ENCODE assay signal across 19 cellular contexts in the genomic region with DNA sequence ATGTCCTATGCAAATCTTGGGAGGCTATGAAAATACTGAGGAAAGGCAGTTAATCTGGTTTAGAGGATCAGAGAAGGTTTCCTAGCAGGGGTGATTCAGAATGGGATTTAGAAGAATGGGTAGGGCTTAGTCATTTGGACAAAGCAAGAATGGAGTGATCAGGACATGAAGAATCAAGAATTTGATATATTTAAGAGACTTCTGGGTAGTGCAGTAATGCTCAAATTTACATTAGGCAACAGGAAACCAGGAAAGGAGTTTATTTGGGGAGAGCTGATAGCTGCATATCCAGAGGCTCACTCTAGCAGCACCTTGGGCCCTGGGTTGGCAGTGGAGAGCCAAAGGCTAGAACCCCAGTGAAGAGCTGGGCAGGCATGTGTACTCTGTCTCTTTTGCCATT.
DNase-seq lines count a peak whose midpoint lies in the region; TF ChIP-seq lines count a peak whose summit lies in the region.
"Had no signal": no experiment of that assay in that cellular context is flagged by ENCODE, and none has a peak within 500 bp of the region (broad histone marks: within the 10 kb centered on the region; RNA-seq: fewer than 3 reads in every experiment).

No MANE protein-coding gene starts in this region.

- peaks cover 39% of the 10 kb centered on the region for H3F3A ChIP-seq in GM23248 (ENCODE audit: insufficient read depth)
- H3F3A ChIP-seq in smooth muscle cell (ENCODE audit: low read depth): no peaks in the 10 kb centered on the region

- H3K79me2 ChIP-seq in GM23248 (ENCODE audit: insufficient read depth) (no peaks in the 10 kb centered on the region), fibroblast of lung (ENCODE audit: control insufficient read depth, insufficient read depth, low read length) (no peaks in the 10 kb centered on the region), smooth muscle cell (ENCODE audit: low read depth) (no peaks in the 10 kb centered on the region)

- H3K4me2 ChIP-seq in GM23248 (ENCODE audit: unreplicated experiment) (peak overlapping the region; percentile 83), fibroblast of lung (ENCODE audit: extremely low read depth, insufficient read depth, low read length) (peak overlapping the region; percentile 13), smooth muscle cell (peak overlapping the region; percentile 22)
- H3K4me2 ChIP-seq: BLaER1 had no signal

- H3K27me3 ChIP-seq in GM23248 (replicated peaks; ENCODE audit: insufficient read depth) (no peaks in the 10 kb centered on the region), fibroblast of lung (ENCODE audit: control insufficient read depth, insufficient read depth, low read length) (no peaks in the 10 kb centered on the region), smooth muscle cell (ENCODE audit: low read depth) (no peaks in the 10 kb centered on the region), endodermal cell (ENCODE audit: control insufficient read depth, insufficient read depth, low read length, poor library complexity, severe bottlenecking) (no peaks in the 10 kb centered on the region)
- H3K27me3 ChIP-seq: BLaER1 had no signal

- H3K4me1 Mint-ChIP-seq in endodermal cell (no peaks in the 10 kb centered on the region), osteocyte (ENCODE audit: unreplicated experiment) (no peaks in the 10 kb centered on the region)

- H3K9ac ChIP-seq in GM23248: peak overlapping the region; percentile 37
- H3K9ac ChIP-seq in fibroblast of lung (ENCODE audit: insufficient read depth, low read length): no peak overlapping the region
- no peak overlapping the region for H3K9ac ChIP-seq in smooth muscle cell (ENCODE audit: low read depth)
- no peak overlapping the region for H3K9ac ChIP-seq in endodermal cell (ENCODE audit: extremely low read depth, low read length, poor library complexity, severe bottlenecking)
- H3K9ac ChIP-seq: BLaER1 had no signal

- no peak overlapping the region for H3K4me3 Mint-ChIP-seq in endodermal cell
- H3K4me3 Mint-ChIP-seq in osteocyte (ENCODE audit: unreplicated experiment): no peak overlapping the region
- H3K4me3 Mint-ChIP-seq: stimulated activated naive CD8-positive, alpha-beta T cell treated with anti-CD3 and anti-CD28 coated beads, Interleukin-15, Interleukin-2, amounts not matched to agents 100 ng/mL and 50 ng/mL, for 24 hours; type B pancreatic cell had no signal

- H3K36me3 ChIP-seq in GM23248 (ENCODE audit: low read depth) (no peaks in the 10 kb centered on the region), fibroblast of lung (ENCODE audit: control insufficient read depth, insufficient read depth, low read length) (no peaks in the 10 kb centered on the region), smooth muscle cell (ENCODE audit: low read depth) (no peaks in the 10 kb centered on the region), endodermal cell (ENCODE audit: control insufficient read depth, insufficient read depth, low read length) (no peaks in the 10 kb centered on the region)
- H3K36me3 ChIP-seq: BLaER1 had no signal

- H3K9me3 ChIP-seq in GM23248 (ENCODE audit: low read depth) (no peaks in the 10 kb centered on the region), fibroblast of lung (ENCODE audit: control insufficient read depth, insufficient read depth, low read depth, low read length) (no peaks in the 10 kb centered on the region), smooth muscle cell (replicated peaks; ENCODE audit: low read depth) (no peaks in the 10 kb centered on the region), endodermal cell (ENCODE audit: control insufficient read depth, low read length) (no peaks in the 10 kb centered on the region)
- H3K9me3 ChIP-seq: BLaER1 had no signal

- no peak overlapping the region for H3K27ac Mint-ChIP-seq in endodermal cell
- no peak overlapping the region for H3K27ac Mint-ChIP-seq in osteocyte (ENCODE audit: unreplicated experiment)
- H3K27ac Mint-ChIP-seq: stimulated activated naive CD8-positive, alpha-beta T cell treated with anti-CD3 and anti-CD28 coated beads, Interleukin-15, Interleukin-2, amounts not matched to agents 100 ng/mL and 50 ng/mL, for 24 hours; type B pancreatic cell had no signal

- no peaks in the 10 kb centered on the region for H3K9me3 Mint-ChIP-seq in endodermal cell
- H3K9me3 Mint-ChIP-seq in osteocyte (ENCODE audit: unreplicated experiment): no peaks in the 10 kb centered on the region
- H3K9me3 Mint-ChIP-seq: stimulated activated naive CD8-positive, alpha-beta T cell treated with anti-CD3 and anti-CD28 coated beads, Interleukin-15, Interleukin-2, amounts not matched to agents 100 ng/mL and 50 ng/mL, for 24 hours; type B pancreatic cell had no signal

- peaks cover 10% of the 10 kb centered on the region for H3K27me3 Mint-ChIP-seq in endodermal cell (ENCODE audit: insufficient read depth)
- H3K27me3 Mint-ChIP-seq in osteocyte (ENCODE audit: unreplicated experiment): no peaks in the 10 kb centered on the region
- H3K27me3 Mint-ChIP-seq: stimulated activated naive CD8-positive, alpha-beta T cell treated with anti-CD3 and anti-CD28 coated beads, Interleukin-15, Interleukin-2, amounts not matched to agents 100 ng/mL and 50 ng/mL, for 24 hours had no signal

- in situ Hi-C loops in GM23248 (cut with MboI): no loop called here

- CTCF ChIA-PET in RWPE1 (lab: Yijun Ruan, JAX): interaction anchor here (0.7 to 1.1 kb wide), 2 partner anchors 9 to 82 kb away, joined by 3 read pairs; no protein-coding TSS in a partner anchor

- H3K4me1 ChIP-seq in GM23248 (ENCODE audit: insufficient read depth): peaks cover 36% of the 10 kb centered on the region
- peaks cover 10% of the 10 kb centered on the region for H3K4me1 ChIP-seq in fibroblast of lung (ENCODE audit: control insufficient read depth, extremely low read depth, insufficient read depth, low read length)
- H3K4me1 ChIP-seq in smooth muscle cell (ENCODE audit: low read depth): peaks cover 4% of the 10 kb centered on the region
- H3K4me1 ChIP-seq in endodermal cell (ENCODE audit: control insufficient read depth, insufficient read depth, low read length): no peaks in the 10 kb centered on the region
- H3K4me1 ChIP-seq: BLaER1 had no signal

- H2AFZ ChIP-seq in GM23248 (no peak overlapping the region), fibroblast of lung (ENCODE audit: low read length) (no peak overlapping the region), smooth muscle cell (ENCODE audit: low read depth) (no peak overlapping the region)

- H4K20me1 ChIP-seq in GM23248 (ENCODE audit: insufficient read depth) (no peaks in the 10 kb centered on the region), fibroblast of lung (ENCODE audit: control insufficient read depth, extremely low read depth, insufficient read depth, low read length) (no peaks in the 10 kb centered on the region), smooth muscle cell (ENCODE audit: low read depth) (no peaks in the 10 kb centered on the region)
- H4K20me1 ChIP-seq: BLaER1 had no signal

- DNase-seq in GM23248 (peak; percentile 88), RWPE1 (ENCODE audit: low spot score) (peak; percentile 36), fibroblast of lung (ENCODE audit: low read depth in 2 of 2) (peak; percentile 67 to 77), smooth muscle cell (lab: John Stamatoyannopoulos, UW; ENCODE audit: unreplicated experiment) (no peak), endodermal cell (no peak), osteocyte (ENCODE audit: extremely low spot score, unreplicated experiment) (no peak), NCI-H510A treated with DMSO at 0.1 percent for 48 hours (lab: John Stamatoyannopoulos, UW) (no peak)
- DNase-seq: activated CD4-positive, alpha-beta T cell treated with anti-CD3 and anti-CD28 coated beads, Interleukin-2, amount 50 U/mL, for 4 hours; activated gamma-delta T cell treated with Interleukin-2 at 50 U/mL for 16 hours; anterior cingulate cortex; effector CD8-positive, alpha-beta T cell; GOT3; hypothalamus; kidney; NCI-H1436; NCI-H2171 had no signal

- no peaks in the 10 kb centered on the region for H3K9me2 ChIP-seq in GM23248 (ENCODE audit: insufficient read depth)

- H3K4me3 ChIP-seq in GM23248 (no peak overlapping the region), fibroblast of lung (replicated peaks in 1 of 4; ENCODE audit: control extremely low read depth in 1 of 4, insufficient read depth in 1 of 4, low read depth in 3 of 4, low read length in 4 of 4) (no peak overlapping the region), smooth muscle cell (no peak overlapping the region), endodermal cell (ENCODE audit: low read length) (no peak overlapping the region)
- H3K4me3 ChIP-seq: BLaER1 had no signal

- H3K36me3 Mint-ChIP-seq in endodermal cell (ENCODE audit: low read depth) (no peaks in the 10 kb centered on the region), osteocyte (ENCODE audit: unreplicated experiment) (no peaks in the 10 kb centered on the region)
- H3K36me3 Mint-ChIP-seq: type B pancreatic cell had no signal

- POLR2A ChIA-PET in RWPE1 (lab: Yijun Ruan, JAX; ENCODE audit: low non-redundant PET): no interaction called here

- TF ChIP-seq CTCF in RWPE1 (conservative IDR thresholded peaks at IDR 0.05; ENCODE audit: low read depth) (no peak), fibroblast of lung (conservative IDR thresholded peaks at IDR 0.05 in 1 of 2, IDR thresholded peaks at IDR 0.05 in 1 of 2; ENCODE audit: low read depth in 1 of 2, low read length in 2 of 2) (no peak), smooth muscle cell (IDR thresholded peaks at IDR 0.05; ENCODE audit: borderline replicate concordance, insufficient read depth, poor library complexity, severe bottlenecking) (no peak), endodermal cell (conservative IDR thresholded peaks at IDR 0.05) (no peak), osteocyte (IDR thresholded peaks at IDR 0.05) (no peak)

- peak overlapping the region; percentile 75 for H3K27ac ChIP-seq in GM23248
- no peak overlapping the region for H3K27ac ChIP-seq in RWPE1
- peak overlapping the region; percentile 75 for H3K27ac ChIP-seq in fibroblast of lung (ENCODE audit: insufficient read depth, low read length)
- peak overlapping the region; percentile 66 for H3K27ac ChIP-seq in smooth muscle cell (ENCODE audit: low read depth)
- H3K27ac ChIP-seq in endodermal cell (ENCODE audit: low read depth, low read length): no peak overlapping the region
- H3K27ac ChIP-seq: BLaER1 had no signal

Comparison
In these comparisons a context has a peak if more than half of its experiments do, and no peak if none do; other contexts are left out.
1. DNase-seq: peak in GM23248 (single experiment), RWPE1 (single experiment) and fibroblast of lung (2 of 2); none in smooth muscle cell (single experiment), endodermal cell (single experiment), osteocyte (single experiment) and NCI-H510A treated with DMSO at 0.1 percent for 48 hours (single experiment).
2. H3K27ac ChIP-seq: peak in GM23248 (single experiment), fibroblast of lung (single experiment) and smooth muscle cell (single experiment); none in RWPE1 (single experiment) and endodermal cell (single experiment).
3. H3K4me2 ChIP-seq: peak in every context shown above with its lines; median percentile 83 in GM23248; 22 in smooth muscle cell; 13 in fibroblast of lung.